1 cellular context compared by ENCODE assay signal in genomic region chr1:197998110-197998509, GRCh38.
TF ChIP-seq lines count a peak whose summit lies in the region.

No MANE protein-coding gene starts in this region.

TF ChIP-seq in A549, 52 proteins besides CTCF, POLR2A, EP300 and RAD21:
- TF ChIP-seq POLR2AphosphoS2 (conservative IDR thresholded peaks at IDR 0.05; ENCODE audit: low read length) (no peak), RARB (CRISPR knock-in tag; IDR thresholded peaks at IDR 0.05) (no peak), SMC3 (IDR thresholded peaks at IDR 0.05) (no peak), TP53 (CRISPR knock-in tag; IDR thresholded peaks at IDR 0.05) (no peak)
